Comparison of ENCODE assay signal across 10 cellular contexts in genomic region chr1:27561126-27561899, GRCh38. TPM values are rescaled to one million over a fixed set of nuclear protein-coding genes. Genes with fewer than 3 reads are reported as not detected.
DNase-seq lines count a peak whose midpoint lies in the region; ATAC-seq and FAIRE-seq lines count a peak whose summit lies in the region.
"Had no signal": no experiment of that assay in that cellular context is flagged by ENCODE, and none has a peak within 500 bp of the region (broad histone marks: within the 10 kb centered on the region; RNA-seq: fewer than 3 reads in every experiment).

No MANE protein-coding gene starts in this region.

- intact Hi-C loops in sciatic nerve (cut with DNase I): no loop called here

- H3K4me1 ChIP-seq in iPS-20b (ENCODE audit: insufficient read depth, low read length): peaks cover 40% of the 10 kb centered on the region

- DNase-seq in EH (ENCODE audit: low read depth) (peak; percentile 46), astrocyte of the hippocampus (ENCODE audit: low read depth, low spot score) (peak; percentile 38), sciatic nerve (ENCODE audit: low spot score) (peak; percentile 64), frontal cortex (ENCODE audit: low spot score in 2 of 2) (no peak), NCI-H1930 (lab: John Stamatoyannopoulos, UW) (no peak)
- DNase-seq: mucosa of descending colon had no signal

- H3K9me3 ChIP-seq in iPS-20b (ENCODE audit: insufficient read depth, low read depth, low read length): no peaks in the 10 kb centered on the region
- H3K9me3 ChIP-seq: mucosa of descending colon had no signal

- H3K27me3 ChIP-seq in iPS-20b (ENCODE audit: insufficient read depth, low read length): no peaks in the 10 kb centered on the region

- peak; percentile 59 for ATAC-seq in sciatic nerve
- ATAC-seq in GM21390 (IDR thresholded peaks at IDR 0.05; ENCODE audit: unreplicated experiment): no peak
- ATAC-seq in HG03039 (IDR thresholded peaks at IDR 0.05; ENCODE audit: unreplicated experiment): no peak
- ATAC-seq: mucosa of descending colon had no signal

- no peaks in the 10 kb centered on the region for H3K36me3 ChIP-seq in iPS-20b (ENCODE audit: insufficient read depth, low read depth, low read length)

- H3K9ac ChIP-seq in iPS-20b (ENCODE audit: low read depth, low read length): peak overlapping the region; percentile 42; the same call in 1 of the 2 replicates

- FAIRE-seq in frontal cortex (lab: Jason Lieb, UNC): no peak
- FAIRE-seq: colon had no signal

- no peak overlapping the region for H3K27ac ChIP-seq in iPS-20b (ENCODE audit: low read length)

- no peak overlapping the region; the same call in 1 of the 2 replicates for H3K4me3 ChIP-seq in iPS-20b (ENCODE audit: low read length)
- H3K4me3 ChIP-seq: mucosa of descending colon had no signal

RNA-seq across cellular contexts. Expression of gene AHDC1, which starts 42.6 kb away (rescaled TPM):
- total RNA-seq in sciatic nerve (61.9 TPM), frontal cortex (10.6 TPM)

Comparison
In these comparisons a context has a peak if more than half of its experiments do, and no peak if none do; other contexts are left out.
1. DNase-seq: peak in EH (single experiment), astrocyte of the hippocampus (single experiment) and sciatic nerve (single experiment); none in frontal cortex (0 of 2) and NCI-H1930 (0 of 2).